ENCODE assay signal across 1 cellular context in the genomic region with DNA sequence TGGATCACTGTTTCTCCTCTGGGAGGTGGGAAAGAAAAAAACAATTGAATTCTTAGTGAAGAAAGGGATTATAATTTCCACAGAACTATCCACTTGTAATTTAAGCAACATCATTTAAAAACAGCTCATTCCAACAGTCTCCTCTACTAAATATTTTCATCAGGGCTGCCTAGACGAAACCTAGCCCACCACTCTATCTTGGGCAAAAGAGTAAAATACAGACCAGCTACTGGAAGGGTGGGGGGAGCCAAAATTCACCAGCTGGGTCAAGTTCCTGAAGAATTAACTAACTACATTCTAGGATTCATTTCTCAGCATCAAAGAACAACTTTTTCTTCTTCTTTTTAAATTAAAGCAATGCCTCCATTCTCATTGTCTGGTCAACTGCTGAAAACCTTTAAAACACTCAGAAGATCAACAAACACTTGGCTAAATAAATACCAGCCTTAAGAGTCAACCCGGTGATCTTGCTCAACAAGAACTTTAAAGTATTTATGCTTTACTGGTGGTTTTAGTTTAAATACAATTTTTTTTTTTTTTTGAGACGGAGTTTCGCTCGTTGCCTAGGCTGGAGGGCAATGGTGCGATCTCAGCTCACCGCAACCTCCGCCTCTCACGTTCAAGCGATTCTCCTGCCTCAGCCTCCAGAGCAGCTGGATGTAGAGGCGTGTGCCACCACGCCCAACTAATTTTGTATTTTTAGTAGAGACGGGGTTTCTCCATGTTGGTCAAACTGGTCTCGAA.
A peak's percentile ranks its signal among the peaks of the same experiment; 100 is the strongest.
TF ChIP-seq lines count a peak whose summit lies in the region.

No MANE protein-coding gene starts in this region.

TF ChIP-seq in HEK293, 187 proteins besides CTCF, POLR2A, EP300 and RAD21 (continued from another document):
- TF ChIP-seq PRDM10 (tag by site-specific recombination; IDR thresholded peaks at IDR 0.05) = 0 out of 2 replicates have a peak, but pooled peaks have one; percentile 28
- TF ChIP-seq ZNF510 (tag by site-specific recombination; IDR thresholded peaks at IDR 0.05; ENCODE audit: insufficient replicate concordance) = no peak
- TF ChIP-seq KLF10 (tag by site-specific recombination; IDR thresholded peaks at IDR 0.05) = 0 out of 2 replicates have a peak, but pooled peaks have one; percentile 32
